ENCODE assay signal across 8 cellular contexts in genomic region chr1:207823880-207824566, GRCh38.
A peak's percentile ranks its signal among the peaks of the same experiment; 100 is the strongest.
DNase-seq lines count a peak whose midpoint lies in the region; ATAC-seq, FAIRE-seq and TF ChIP-seq lines count a peak whose summit lies in the region.

No MANE protein-coding gene starts in this region.

- H3K4me3 ChIP-seq in GM12875 (ENCODE audit: low read depth, low read length) (peak overlapping the region; percentile 54), fibroblast of the aortic adventitia (ENCODE audit: low read depth, low read length) (peak overlapping the region; percentile 70), subcutaneous abdominal adipose tissue (ENCODE audit: low read depth in 1 of 5, low read length in 5 of 5) (peak overlapping the region; percentile 72 to 96 (median 89))

- peaks cover 36 to 93% (median 86%) of the 10 kb centered on the region in 5 donors for H3K4me1 ChIP-seq in subcutaneous abdominal adipose tissue (ENCODE audit: control insufficient read depth in 5 of 5, insufficient read depth in 5 of 5, low read length in 5 of 5)

- H3K4me1 Mint-ChIP-seq in neural crest cell: peaks cover 41% of the 10 kb centered on the region

- H3K4me3 Mint-ChIP-seq in neural crest cell: no peak overlapping the region

- peak overlapping the region; percentile 46 to 99 (median 83) for H3K9ac ChIP-seq in subcutaneous abdominal adipose tissue (ENCODE audit: low read length in 5 of 5)

- peak; percentile 19 for ATAC-seq in HG02852 (IDR thresholded peaks at IDR 0.05; ENCODE audit: unreplicated experiment)

- peaks cover 5 to 19% (median 12%) of the 10 kb centered on the region in 5 donors for H3K36me3 ChIP-seq in subcutaneous abdominal adipose tissue (ENCODE audit: control insufficient read depth in 5 of 5, insufficient read depth in 5 of 5, low read length in 5 of 5)

- no peaks in the 10 kb centered on the region for H3K9me3 Mint-ChIP-seq in neural crest cell

- no peaks in the 10 kb centered on the region for H3K27me3 ChIP-seq in subcutaneous abdominal adipose tissue (ENCODE audit: control insufficient read depth in 5 of 5, insufficient read depth in 4 of 5, low read length in 5 of 5)

- H3K36me3 Mint-ChIP-seq in neural crest cell (ENCODE audit: low read depth): peaks cover 2% of the 10 kb centered on the region

- peak overlapping the region; percentile 100 for H3K27ac ChIP-seq in subcutaneous abdominal adipose tissue (ENCODE audit: low read depth, low read length)

- H3K9me3 ChIP-seq in subcutaneous abdominal adipose tissue (ENCODE audit: control insufficient read depth in 5 of 5, low read length in 5 of 5): no peaks in the 10 kb centered on the region

- no peak overlapping the region for H3K27ac Mint-ChIP-seq in neural crest cell (ENCODE audit: unreplicated experiment)

- no peak for FAIRE-seq in RCC 7860 (lab: Jason Lieb, UNC)

- TF ChIP-seq CTCF in GM12875 (IDR thresholded peaks at IDR 0.05; ENCODE audit: borderline replicate concordance, insufficient read depth, low read depth, low read length): peak; percentile 53
- TF ChIP-seq CTCF in fibroblast of the aortic adventitia (IDR thresholded peaks at IDR 0.05; ENCODE audit: insufficient read depth, low read length): peak; percentile 82
- TF ChIP-seq CTCF in neural crest cell (conservative IDR thresholded peaks at IDR 0.05): peak; percentile 56

- H3K27me3 Mint-ChIP-seq in neural crest cell (ENCODE audit: low read depth): no peaks in the 10 kb centered on the region

- DNase-seq in RCC 7860 (ENCODE audit: low spot score): peak; percentile 74
- DNase-seq in activated effector memory CD4-positive, alpha-beta T cell treated with anti-CD3 and anti-CD28 coated beads, Interleukin-2, amount 50 U/mL, for 16 hours: peak; percentile 89
- peak; percentile 98 for DNase-seq in fibroblast of the aortic adventitia (ENCODE audit: low read depth)
- DNase-seq in neural crest cell (ENCODE audit: low read depth, low spot score): peak; percentile 32
- DNase-seq in COR-L47 (lab: John Stamatoyannopoulos, UW): no peak
